ENCODE assay signal across 10 cellular contexts in the genomic region with DNA sequence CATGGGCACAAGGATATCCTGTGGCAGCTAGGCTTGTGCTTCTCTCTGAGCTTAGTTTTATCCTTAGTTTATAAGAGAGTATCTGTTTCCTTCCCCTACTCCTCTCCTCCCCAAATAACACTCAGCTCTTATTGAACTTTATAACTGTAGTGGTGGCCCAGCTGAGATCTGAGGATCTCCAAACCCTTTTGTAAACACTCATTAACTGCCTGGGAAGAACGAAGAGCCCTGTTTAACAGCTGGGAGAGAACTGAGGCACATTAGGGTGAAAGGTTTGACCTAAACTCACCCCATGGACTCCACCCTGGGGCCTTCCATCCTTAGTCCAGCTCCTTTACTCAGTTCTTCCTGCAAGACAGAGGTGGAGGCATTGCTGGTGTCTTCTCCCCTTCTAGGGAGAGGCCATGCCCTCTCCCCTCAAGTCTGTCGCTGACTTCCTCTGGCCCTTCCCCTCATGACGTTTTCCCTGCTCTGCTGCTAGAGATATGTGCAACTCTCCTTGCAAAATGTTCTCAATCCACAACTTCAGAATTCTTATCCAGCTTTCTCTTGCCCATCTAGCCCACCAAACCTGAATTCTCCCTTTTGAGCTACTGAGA. TPM values are rescaled to one million over a fixed set of nuclear protein-coding genes. Genes with fewer than 3 reads are reported as not detected.
DNase-seq lines count a peak whose midpoint lies in the region; ATAC-seq and TF ChIP-seq lines count a peak whose summit lies in the region.
"Had no signal": no experiment of that assay in that cellular context is flagged by ENCODE, and none has a peak within 500 bp of the region (broad histone marks: within the 10 kb centered on the region; RNA-seq: fewer than 3 reads in every experiment).

No MANE protein-coding gene starts in this region.

- no peaks in the 10 kb centered on the region for H3K9me3 ChIP-seq in SK-N-SH
- H3K9me3 ChIP-seq in SK-N-MC (ENCODE audit: low read depth, low read length) = no peaks in the 10 kb centered on the region
- no peaks in the 10 kb centered on the region for H3K9me3 ChIP-seq in iPS-15b (ENCODE audit: control insufficient read depth, insufficient read depth, low read length)
- no peaks in the 10 kb centered on the region for H3K9me3 ChIP-seq in subcutaneous abdominal adipose tissue (ENCODE audit: control insufficient read depth in 5 of 5, low read length in 5 of 5)
- H3K9me3 ChIP-seq: tibial artery had no signal

- peaks cover 71 to 89% of the 10 kb centered on the region in 2 experiments for H3K4me1 ChIP-seq in SK-N-SH (ENCODE audit: control insufficient read depth in 1 of 2, insufficient read depth in 2 of 2, low read depth in 1 of 2, low read length in 1 of 2)
- peaks cover 26% of the 10 kb centered on the region for H3K4me1 ChIP-seq in iPS-15b (ENCODE audit: control insufficient read depth, insufficient read depth, low read length)
- H3K4me1 ChIP-seq in subcutaneous abdominal adipose tissue (ENCODE audit: control insufficient read depth in 5 of 5, insufficient read depth in 5 of 5, low read length in 5 of 5) = peaks cover 52 to 86% (median 83%) of the 10 kb centered on the region in 5 donors

- no peaks in the 10 kb centered on the region for H3K9me3 Mint-ChIP-seq in activated T-helper 2 cell treated with anti-CD3 and anti-CD28 coated beads, Interferon-gamma antibody, Interleukin-2, Interleukin-4, amounts not matched to agents 10 μg/mL and 5 μg/mL and 100 μg/mL, durations not matched to agents 14 hours and 24 hours and 36 hours
- H3K9me3 Mint-ChIP-seq: activated T-cell treated with anti-CD3 and anti-CD28 coated beads, Interleukin-2, amount 50 U/mL, for 72 hours had no signal

- H3K27me3 ChIP-seq in SK-N-SH (ENCODE audit: insufficient read depth) = no peaks in the 10 kb centered on the region
- H3K27me3 ChIP-seq in iPS-15b (ENCODE audit: control insufficient read depth, insufficient read depth, low read length) = peaks cover 6% of the 10 kb centered on the region
- no peaks in the 10 kb centered on the region for H3K27me3 ChIP-seq in subcutaneous abdominal adipose tissue (ENCODE audit: control insufficient read depth in 5 of 5, insufficient read depth in 4 of 5, low read length in 5 of 5)
- H3K27me3 ChIP-seq: tibial artery had no signal

- H3K4me3 ChIP-seq in SK-N-SH (ENCODE audit: low read depth in 2 of 2, low read length in 1 of 2) = peak overlapping the region in 1 of 2 experiments; percentile 48; a peak in 1 of 4 replicates
- peak overlapping the region; percentile 91 for H3K4me3 ChIP-seq in SK-N-MC
- peak overlapping the region; percentile 22 for H3K4me3 ChIP-seq in iPS-15b (ENCODE audit: low read depth, low read length)
- peak overlapping the region in 2 of 5 donors; percentile 6 to 46 for H3K4me3 ChIP-seq in subcutaneous abdominal adipose tissue (ENCODE audit: low read depth in 1 of 5, low read length in 5 of 5)
- H3K4me3 ChIP-seq: tibial artery had no signal

- CTCF ChIA-PET in SK-N-SH (lab: Yijun Ruan, JAX) = interaction anchor here (1.2 to 36.0 kb wide), 9 partner anchors 18 to 252 kb away, joined by 3 to 1706 read pairs (median 6); partner anchors contain the start of genes GJD3, IGFBP4 and TOP2A

- POLR2A ChIA-PET in SK-N-SH (lab: Yijun Ruan, JAX) = interaction anchor here (0.6 to 3.5 kb wide), 16 partner anchors 8 to 856 kb away, joined by 3 to 21 read pairs (median 5); partner anchors contain the start of genes TOP2A and WIPF2

- no peak overlapping the region for H3K4me3 Mint-ChIP-seq in activated T-helper 2 cell treated with anti-CD3 and anti-CD28 coated beads, Interferon-gamma antibody, Interleukin-2, Interleukin-4, amounts not matched to agents 10 μg/mL and 5 μg/mL and 100 μg/mL, durations not matched to agents 14 hours and 24 hours and 36 hours (ENCODE audit: low read depth)
- H3K4me3 Mint-ChIP-seq: activated T-cell treated with anti-CD3 and anti-CD28 coated beads, Interleukin-2, amount 50 U/mL, for 72 hours had no signal

- no peak for ATAC-seq in SK-N-SH treated with all-trans-retinoic acid at 6 μM for 48 hours

- no peaks in the 10 kb centered on the region for H3K27me3 Mint-ChIP-seq in activated T-helper 2 cell treated with anti-CD3 and anti-CD28 coated beads, Interferon-gamma antibody, Interleukin-2, Interleukin-4, amounts not matched to agents 10 μg/mL and 5 μg/mL and 100 μg/mL, durations not matched to agents 14 hours and 24 hours and 36 hours (ENCODE audit: low read depth)

- no peaks in the 10 kb centered on the region for H3K9me2 ChIP-seq in SK-N-SH

- WGBS in SK-N-SH (ENCODE audit: low lambda C conversion rate) = 43% methylated on average over 3 of the region's 3 CpGs

- H3K4me1 Mint-ChIP-seq in activated T-helper 2 cell treated with anti-CD3 and anti-CD28 coated beads, Interferon-gamma antibody, Interleukin-2, Interleukin-4, amounts not matched to agents 10 μg/mL and 5 μg/mL and 100 μg/mL, durations not matched to agents 14 hours and 24 hours and 36 hours (ENCODE audit: low read depth) = peaks cover 17% of the 10 kb centered on the region

- no peak overlapping the region for H3K27ac Mint-ChIP-seq in activated T-helper 2 cell treated with anti-CD3 and anti-CD28 coated beads, Interferon-gamma antibody, Interleukin-2, Interleukin-4, amounts not matched to agents 10 μg/mL and 5 μg/mL and 100 μg/mL, durations not matched to agents 14 hours and 24 hours and 36 hours
- H3K27ac Mint-ChIP-seq: activated T-cell treated with anti-CD3 and anti-CD28 coated beads, Interleukin-2, amount 50 U/mL, for 72 hours had no signal

- DNase-seq in SK-N-SH (no peak), SK-N-MC (ENCODE audit: low read depth, low spot score) (no peak), NCI-H524 treated with DMSO at 0.1 percent for 48 hours (lab: John Stamatoyannopoulos, UW) (no peak)
- no peak for DNase-seq in activated T-helper 2 cell treated with anti-CD3 and anti-CD28 coated beads, Interferon-gamma antibody, Interleukin-2, Interleukin-4, amounts not matched to agents 10 μg/mL and 5 μg/mL and 100 μg/mL, durations not matched to agents 14 hours and 24 hours and 36 hours (ENCODE audit: low spot score)
- DNase-seq in stimulated activated CD4-positive, alpha-beta T cell treated with anti-CD3 and anti-CD28 coated beads, Interleukin-2, amount 100 ng/mL, for 24 hours = no peak
- DNase-seq: activated T-cell treated with anti-CD3 and anti-CD28 coated beads, Interleukin-2, amount 50 U/mL, for 72 hours; tibial artery had no signal

- H3K36me3 ChIP-seq in SK-N-SH (replicated peaks in 1 of 2; ENCODE audit: control insufficient read depth in 1 of 2, insufficient read depth in 2 of 2, low read length in 1 of 2) (peaks cover 0 to under 1% of the 10 kb centered on the region in 2 experiments), SK-N-MC (ENCODE audit: insufficient read depth, low read length) (peaks cover 2% of the 10 kb centered on the region), iPS-15b (ENCODE audit: control insufficient read depth, insufficient read depth, low read length) (peaks cover 7% of the 10 kb centered on the region), subcutaneous abdominal adipose tissue (ENCODE audit: control insufficient read depth in 5 of 5, insufficient read depth in 5 of 5, low read length in 5 of 5) (no peaks in the 10 kb centered on the region)
- H3K36me3 ChIP-seq: tibial artery had no signal

- TF ChIP-seq RAD21 in SK-N-SH (IDR thresholded peaks at IDR 0.05; ENCODE audit: low read length) = no peak

- H3F3A ChIP-seq in SK-N-SH (replicated peaks; ENCODE audit: insufficient read depth) = peaks cover 62% of the 10 kb centered on the region

- intact Hi-C loops in activated T-helper 2 cell treated with anti-CD3 and anti-CD28 coated beads, Interferon-gamma antibody, Interleukin-2, Interleukin-4, amounts not matched to agents 10 μg/mL and 5 μg/mL and 100 μg/mL, durations not matched to agents 14 hours and 24 hours and 36 hours (cut with micrococcal nuclease) = loop anchor here (5.0 kb wide), 1 partner anchor 35 kb away; no protein-coding TSS in a partner anchor

- TF ChIP-seq EP300 in SK-N-SH (IDR thresholded peaks at IDR 0.05; ENCODE audit: borderline replicate concordance in 1 of 2, low read depth in 1 of 2, low read length in 1 of 2) = no peak

- no peak overlapping the region for H2AFZ ChIP-seq in SK-N-SH (ENCODE audit: low read depth)

- H3K79me2 ChIP-seq in SK-N-SH (ENCODE audit: insufficient read depth) = peaks cover 14% of the 10 kb centered on the region; the same call in 1 of the 2 replicates

- H3K9ac ChIP-seq in SK-N-SH = peak overlapping the region; percentile 26; the same call in 1 of the 2 replicates
- peak overlapping the region; percentile 52 for H3K9ac ChIP-seq in SK-N-MC (ENCODE audit: insufficient read length)
- no peak overlapping the region for H3K9ac ChIP-seq in iPS-15b (ENCODE audit: low read depth, low read length)
- H3K9ac ChIP-seq in subcutaneous abdominal adipose tissue (ENCODE audit: low read length in 5 of 5) = peak overlapping the region in 3 of 5 donors; percentile 33 to 62 (median 53)

- no peak for TF ChIP-seq CTCF in SK-N-SH (IDR thresholded peaks at IDR 0.05)

- peaks cover 21% of the 10 kb centered on the region for H3K36me3 Mint-ChIP-seq in activated T-helper 2 cell treated with anti-CD3 and anti-CD28 coated beads, Interferon-gamma antibody, Interleukin-2, Interleukin-4, amounts not matched to agents 10 μg/mL and 5 μg/mL and 100 μg/mL, durations not matched to agents 14 hours and 24 hours and 36 hours (ENCODE audit: low read depth)

- H4K20me1 ChIP-seq in SK-N-SH (ENCODE audit: insufficient read depth) = no peaks in the 10 kb centered on the region

- peak overlapping the region; percentile 95 to 99 for H3K27ac ChIP-seq in SK-N-SH (ENCODE audit: low read depth in 2 of 2, low read length in 1 of 2)
- peak overlapping the region; percentile 99 for H3K27ac ChIP-seq in SK-N-MC
- H3K27ac ChIP-seq in subcutaneous abdominal adipose tissue (ENCODE audit: low read depth, low read length) = peak overlapping the region; percentile 93

- peak overlapping the region; percentile 81 for H3K4me2 ChIP-seq in SK-N-SH

RNA-seq across cellular contexts. Expression of gene RARA, which starts 1.2 kb away (rescaled TPM):
- 8.9 and 13.3 TPM in 2 replicates for polyA plus RNA-seq in SK-N-SH (2012; rRNA removed)
- 6.9 and 9.6 TPM in 2 replicates for polyA plus RNA-seq in SK-N-SH (2012; cell fraction: cytosol; rRNA removed)
- polyA plus RNA-seq in SK-N-SH (2012; cell fraction: nucleus; rRNA removed) = 13.2 and 15.0 TPM in 2 replicates
- total RNA-seq in activated T-helper 2 cell treated with anti-CD3 and anti-CD28 coated beads, Interferon-gamma antibody, Interleukin-2, Interleukin-4, amounts not matched to agents 10 μg/mL and 5 μg/mL and 100 μg/mL, durations not matched to agents 14 hours and 24 hours and 36 hours = 30.4 and 35.1 TPM in 2 replicates

RNA-seq across cellular contexts. Expression of gene CDC6, which starts 20.1 kb away (rescaled TPM):
- 12.7 and 12.8 TPM in 2 replicates for polyA plus RNA-seq in SK-N-SH (2012; rRNA removed)
- polyA plus RNA-seq in SK-N-SH (2012; cell fraction: cytosol; rRNA removed) = 15.2 and 16.8 TPM in 2 replicates
- 8.3 and 11.7 TPM in 2 replicates for polyA plus RNA-seq in SK-N-SH (2012; cell fraction: nucleus; rRNA removed)
- 126 and 133 TPM in 2 replicates for total RNA-seq in activated T-helper 2 cell treated with anti-CD3 and anti-CD28 coated beads, Interferon-gamma antibody, Interleukin-2, Interleukin-4, amounts not matched to agents 10 μg/mL and 5 μg/mL and 100 μg/mL, durations not matched to agents 14 hours and 24 hours and 36 hours

RNA-seq across cellular contexts. Expression of gene GJD3, which starts 56.7 kb away (rescaled TPM):
- not detected in 2 replicates for polyA plus RNA-seq in SK-N-SH (2012; rRNA removed)
- not detected in 2 replicates for polyA plus RNA-seq in SK-N-SH (2012; cell fraction: cytosol; rRNA removed)
- polyA plus RNA-seq in SK-N-SH (2012; cell fraction: nucleus; rRNA removed) = not detected in 2 replicates
- total RNA-seq in activated T-helper 2 cell treated with anti-CD3 and anti-CD28 coated beads, Interferon-gamma antibody, Interleukin-2, Interleukin-4, amounts not matched to agents 10 μg/mL and 5 μg/mL and 100 μg/mL, durations not matched to agents 14 hours and 24 hours and 36 hours = 0.48 TPM in 1 of 2 replicates, not detected in the other
- total RNA-seq: activated T-cell treated with anti-CD3 and anti-CD28 coated beads, Interleukin-2, amount 50 U/mL, for 72 hours had no signal
